14 cellular contexts compared by ENCODE assay signal in the genomic region with DNA sequence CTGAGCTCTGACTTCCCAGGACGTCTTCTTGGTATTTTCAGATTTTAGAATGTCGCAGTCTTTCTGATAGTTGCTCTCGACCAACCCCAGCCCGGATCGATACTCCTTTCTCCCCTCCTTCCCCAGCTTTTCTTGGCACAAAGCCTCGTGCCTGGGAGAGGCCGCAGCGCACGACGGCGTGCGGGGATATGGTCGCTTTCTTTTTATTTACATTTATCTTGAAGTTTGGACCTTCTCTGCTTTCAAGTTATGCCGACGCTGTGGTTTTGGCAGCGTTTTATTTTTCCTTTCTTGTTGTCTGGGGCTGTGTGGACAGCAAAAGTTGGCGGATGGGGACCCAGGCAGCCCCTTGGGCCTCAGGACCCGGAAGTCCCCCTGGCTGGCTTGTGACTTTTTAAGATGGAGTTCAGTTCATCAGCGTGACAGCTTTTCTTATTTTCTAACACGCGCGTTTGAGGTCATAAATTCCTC. TPM values are rescaled to one million over a fixed set of nuclear protein-coding genes. Genes with fewer than 3 reads are reported as not detected.
DNase-seq lines count a peak whose midpoint lies in the region; ATAC-seq and TF ChIP-seq lines count a peak whose summit lies in the region.
"Had no signal": no experiment of that assay in that cellular context is flagged by ENCODE, and none has a peak within 500 bp of the region (broad histone marks: within the 10 kb centered on the region; RNA-seq: fewer than 3 reads in every experiment).

No MANE protein-coding gene starts in this region.

- peaks cover 14% of the 10 kb centered on the region for H3K4me1 Mint-ChIP-seq in stimulated activated effector memory CD8-positive, alpha-beta T cell treated with anti-CD3 and anti-CD28 coated beads, Interleukin-12 subunit alpha, Interleukin-12 subunit beta, amount 100 ng/mL, for 72 hours

- H3K27ac ChIP-seq in HUES64 (ENCODE audit: low read depth, low read length) = no peak overlapping the region
- H3K27ac ChIP-seq in duodenal mucosa (ENCODE audit: low read depth, low read length) = no peak overlapping the region
- H3K27ac ChIP-seq in tibial artery = peak overlapping the region in 1 of 2 donors; percentile 22

- no peak for DNase-seq in tibial artery
- DNase-seq in stimulated activated effector memory CD8-positive, alpha-beta T cell treated with anti-CD3 and anti-CD28 coated beads, Interleukin-12 subunit alpha, Interleukin-12 subunit beta, amount 100 ng/mL, for 72 hours (ENCODE audit: low spot score in 2 of 2) = no peak
- no peak for DNase-seq in activated CD4-positive, alpha-beta T cell treated with anti-CD3 and anti-CD28 coated beads for 4 hours
- DNase-seq: activated CD4-positive, alpha-beta memory T cell treated with anti-CD3 and anti-CD28 coated beads, Interleukin-2, amount 10 ng/mL, durations not matched to agents 7 days and 5 days; activated naive CD4-positive, alpha-beta T cell treated with anti-CD3 and anti-CD28 coated beads, Interleukin-2, amount 10 ng/mL, durations not matched to agents 7 days and 5 days; kidney glomerular epithelial cell; stimulated activated CD4-positive, alpha-beta T cell treated with anti-CD3 and anti-CD28 coated beads, Interleukin-4, amount 100 ng/mL, for 24 hours; stimulated activated naive CD8-positive, alpha-beta T cell treated with anti-CD3 and anti-CD28 coated beads, Interleukin-15, Interleukin-2, amounts not matched to agents 100 U/mL and 50 U/mL, for 24 hours; T-helper 1 cell had no signal

- H3K9me3 ChIP-seq in HUES64 (ENCODE audit: insufficient read depth, low read depth, low read length) (no peaks in the 10 kb centered on the region), duodenal mucosa (ENCODE audit: control insufficient read depth in 1 of 2, low read length in 2 of 2) (no peaks in the 10 kb centered on the region), mucosa of stomach (ENCODE audit: control insufficient read depth, low read length) (no peaks in the 10 kb centered on the region), tibial artery (no peaks in the 10 kb centered on the region)

- no peaks in the 10 kb centered on the region for H3K36me3 Mint-ChIP-seq in stimulated activated effector memory CD8-positive, alpha-beta T cell treated with anti-CD3 and anti-CD28 coated beads, Interleukin-12 subunit alpha, Interleukin-12 subunit beta, amount 100 ng/mL, for 72 hours
- H3K36me3 Mint-ChIP-seq: activated naive CD4-positive, alpha-beta T cell treated with anti-CD3 and anti-CD28 coated beads, Interleukin-2, amount 10 ng/mL, durations not matched to agents 7 days and 5 days had no signal

- 91% methylated on average over 22 of the region's 22 CpGs for WGBS in HUES64

- intact Hi-C loops in tibial artery (cut with DNase I; ENCODE audit: low total_unique reads) = no loop called here

- H3K36me3 ChIP-seq in HUES64 (ENCODE audit: insufficient read depth, low read length) (no peaks in the 10 kb centered on the region), duodenal mucosa (ENCODE audit: control insufficient read depth in 1 of 2, insufficient read depth in 2 of 2, low read length in 2 of 2) (no peaks in the 10 kb centered on the region), mucosa of stomach (ENCODE audit: control insufficient read depth, insufficient read depth, low read length) (no peaks in the 10 kb centered on the region), tibial artery (no peaks in the 10 kb centered on the region)

- H3K9me3 Mint-ChIP-seq in stimulated activated effector memory CD8-positive, alpha-beta T cell treated with anti-CD3 and anti-CD28 coated beads, Interleukin-12 subunit alpha, Interleukin-12 subunit beta, amount 100 ng/mL, for 72 hours = no peaks in the 10 kb centered on the region
- H3K9me3 Mint-ChIP-seq: activated CD4-positive, alpha-beta memory T cell treated with anti-CD3 and anti-CD28 coated beads, Interleukin-2, amount 10 ng/mL, durations not matched to agents 7 days and 5 days; activated naive CD4-positive, alpha-beta T cell treated with anti-CD3 and anti-CD28 coated beads, Interleukin-2, amount 10 ng/mL, durations not matched to agents 7 days and 5 days had no signal

- no peak overlapping the region for H3K4me3 ChIP-seq in HUES64 (ENCODE audit: low read length)
- peak overlapping the region; percentile 56 to 60 for H3K4me3 ChIP-seq in duodenal mucosa (ENCODE audit: low read depth in 1 of 2, low read length in 2 of 2)
- peak overlapping the region; percentile 43 for H3K4me3 ChIP-seq in mucosa of stomach (ENCODE audit: low read length)
- peak overlapping the region; percentile 1 to 32 for H3K4me3 ChIP-seq in tibial artery

- H3K27me3 ChIP-seq in HUES64 (ENCODE audit: insufficient read depth, low read length) = no peaks in the 10 kb centered on the region
- no peaks in the 10 kb centered on the region for H3K27me3 ChIP-seq in duodenal mucosa (ENCODE audit: control insufficient read depth in 1 of 2, insufficient read depth in 2 of 2, low read length in 2 of 2)
- H3K27me3 ChIP-seq in mucosa of stomach (ENCODE audit: control insufficient read depth, insufficient read depth, low read length) = no peaks in the 10 kb centered on the region
- no peaks in the 10 kb centered on the region for H3K27me3 ChIP-seq in tibial artery

- ATAC-seq in HG02981 (IDR thresholded peaks at IDR 0.05; ENCODE audit: unreplicated experiment) = no peak
- no peak for ATAC-seq in stimulated activated effector memory CD8-positive, alpha-beta T cell treated with anti-CD3 and anti-CD28 coated beads, Interleukin-12 subunit alpha, Interleukin-12 subunit beta, amount 100 ng/mL, for 72 hours
- no peak for ATAC-seq in activated CD4-positive, CD25-positive, alpha-beta regulatory T cell treated with anti-CD3 and anti-CD28 coated beads, Interleukin-2, amount 50 U/mL, for 24 hours
- ATAC-seq: stimulated activated naive CD8-positive, alpha-beta T cell treated with anti-CD3 and anti-CD28 coated beads, Interleukin-15, Interleukin-2, amounts not matched to agents 100 U/mL and 50 U/mL, for 24 hours had no signal

- H3K9ac ChIP-seq in HUES64 (ENCODE audit: low read depth, low read length) (0 out of 2 replicates have a peak overlapping the region, but pooled peaks have one; percentile 26), duodenal mucosa (ENCODE audit: low read depth in 1 of 2, low read length in 2 of 2) (peak overlapping the region; percentile 59 to 67), mucosa of stomach (ENCODE audit: low read length) (peak overlapping the region; percentile 68)

- no peak for TF ChIP-seq CTCF in tibial artery (IDR thresholded peaks at IDR 0.05)

- H3K4me3 Mint-ChIP-seq in stimulated activated effector memory CD8-positive, alpha-beta T cell treated with anti-CD3 and anti-CD28 coated beads, Interleukin-12 subunit alpha, Interleukin-12 subunit beta, amount 100 ng/mL, for 72 hours = no peak overlapping the region
- H3K4me3 Mint-ChIP-seq: activated CD4-positive, alpha-beta memory T cell treated with anti-CD3 and anti-CD28 coated beads, Interleukin-2, amount 10 ng/mL, durations not matched to agents 7 days and 5 days; activated naive CD4-positive, alpha-beta T cell treated with anti-CD3 and anti-CD28 coated beads, Interleukin-2, amount 10 ng/mL, durations not matched to agents 7 days and 5 days had no signal

- H3K27ac Mint-ChIP-seq in stimulated activated effector memory CD8-positive, alpha-beta T cell treated with anti-CD3 and anti-CD28 coated beads, Interleukin-12 subunit alpha, Interleukin-12 subunit beta, amount 100 ng/mL, for 72 hours = no peak overlapping the region
- H3K27ac Mint-ChIP-seq: activated CD4-positive, alpha-beta memory T cell treated with anti-CD3 and anti-CD28 coated beads, Interleukin-2, amount 10 ng/mL, durations not matched to agents 7 days and 5 days had no signal

- H3K4me1 ChIP-seq in HUES64 (ENCODE audit: insufficient read depth, low read length) = peaks cover 5% of the 10 kb centered on the region; the same call in 1 of the 2 replicates
- H3K4me1 ChIP-seq in duodenal mucosa (ENCODE audit: control insufficient read depth in 1 of 2, insufficient read depth in 2 of 2, low read length in 2 of 2) = peaks cover 0 to 4% of the 10 kb centered on the region in 2 donors
- H3K4me1 ChIP-seq in mucosa of stomach (ENCODE audit: control insufficient read depth, insufficient read depth, low read length) = peaks cover 8% of the 10 kb centered on the region
- H3K4me1 ChIP-seq in tibial artery = peaks cover 0 to 4% (median 0%) of the 10 kb centered on the region in 4 donors

RNA-seq across cellular contexts. Expression of gene SPDYC, which starts 4.2 kb away (rescaled TPM):
- not detected for polyA plus RNA-seq in HUES64 (2013, experiment 1 of 2)
- polyA plus RNA-seq in HUES64 (2013, experiment 2 of 2) = not detected

RNA-seq across cellular contexts. Expression of gene CAPN1, which starts 15.8 kb away (rescaled TPM):
- polyA plus RNA-seq in HUES64 (2013, experiment 1 of 2) = 82.8 TPM
- polyA plus RNA-seq in HUES64 (2013, experiment 2 of 2) = 78.6 TPM

RNA-seq across cellular contexts. Expression of gene SYVN1, which starts 31.6 kb away (rescaled TPM):
- 17.1 TPM for polyA plus RNA-seq in HUES64 (2013, experiment 1 of 2)
- 20.0 TPM for polyA plus RNA-seq in HUES64 (2013, experiment 2 of 2)

RNA-seq across cellular contexts. Expression of gene MRPL49, which starts 43.8 kb away (rescaled TPM):
- polyA plus RNA-seq in HUES64 (2013, experiment 1 of 2) = 53.0 TPM
- polyA plus RNA-seq in HUES64 (2013, experiment 2 of 2) = 44.4 TPM

RNA-seq across cellular contexts. Expression of gene FAU, which starts 43.9 kb away (rescaled TPM):
- polyA plus RNA-seq in HUES64 (2013, experiment 1 of 2) = 815 TPM
- polyA plus RNA-seq in HUES64 (2013, experiment 2 of 2) = 790 TPM
